In genomic region chr14:23339506-23340268, GRCh38 we compare ENCODE assay signal across 2 cellular contexts.
TF ChIP-seq lines count a peak whose summit lies in the region.

No MANE protein-coding gene starts in this region.

TF ChIP-seq in A549, 52 proteins besides CTCF, POLR2A, EP300 and RAD21:
- TF ChIP-seq HOXB5 (CRISPR knock-in tag; IDR thresholded peaks at IDR 0.05) (no peak), ZFP36 (IDR thresholded peaks at IDR 0.05; ENCODE audit: borderline replicate concordance, partially characterized antibody) (peak; percentile 65)

TF ChIP-seq in GM23338, 12 proteins besides CTCF, POLR2A, EP300 and RAD21:
- TF ChIP-seq EZH2 (IDR thresholded peaks at IDR 0.05; ENCODE audit: low read depth, unreplicated experiment) (no peak), ETS1 (IDR thresholded peaks at IDR 0.05) (no peak), STAT1 (IDR thresholded peaks at IDR 0.05; ENCODE audit: unreplicated experiment) (no peak), ZNF331 (CRISPR knock-in tag; IDR thresholded peaks at IDR 0.05; ENCODE audit: low read depth) (no peak)
